In the genomic region with DNA sequence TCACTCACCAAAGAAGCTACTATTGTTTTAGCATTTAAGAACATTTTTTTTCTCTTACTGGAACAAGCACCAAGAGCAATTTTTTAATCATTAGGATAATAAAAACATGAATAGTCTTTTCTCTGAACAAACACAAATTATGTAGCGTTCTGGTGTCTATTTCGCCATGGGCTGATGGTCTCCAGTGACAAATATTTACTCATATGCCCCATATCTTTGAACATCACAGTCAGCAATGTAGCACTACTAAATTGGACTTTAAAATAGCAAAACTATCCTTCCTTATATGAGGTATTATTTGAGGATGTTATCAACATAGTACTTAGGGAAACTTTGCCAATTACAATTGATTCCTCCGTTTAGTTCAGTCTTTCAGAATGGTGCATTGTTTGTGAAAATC, we compare ENCODE assay signal across 1 cellular context.
TF ChIP-seq lines count a peak whose summit lies in the region.

No MANE protein-coding gene starts in this region.

TF ChIP-seq in HepG2, 621 proteins besides CTCF, POLR2A, EP300 and RAD21 (continued from another document and continues in another):
- TF ChIP-seq TAF15 (IDR thresholded peaks at IDR 0.05; ENCODE audit: low read depth, low read length, poor library complexity, severe bottlenecking) (no peak), ZNF44 (CRISPR knock-in tag; IDR thresholded peaks at IDR 0.05) (no peak), ZSCAN22 (CRISPR knock-in tag; IDR thresholded peaks at IDR 0.05) (no peak), ZBTB7B (CRISPR knock-in tag; IDR thresholded peaks at IDR 0.05) (no peak), ZBTB42 (CRISPR knock-in tag; IDR thresholded peaks at IDR 0.05) (no peak), ZNF878 (CRISPR knock-in tag; IDR thresholded peaks at IDR 0.05) (no peak), ZNF331 (CRISPR knock-in tag; IDR thresholded peaks at IDR 0.05) (no peak), HNRNPL (IDR thresholded peaks at IDR 0.05; ENCODE audit: low read depth, low read length) (no peak), SAFB2 (CRISPR knock-in tag; IDR thresholded peaks at IDR 0.05; ENCODE audit: borderline replicate concordance, low read depth) (no peak), ZSCAN29 (CRISPR knock-in tag; conservative IDR thresholded peaks at IDR 0.05) (no peak), KAT8 (CRISPR knock-in tag; IDR thresholded peaks at IDR 0.05) (no peak), PAF1 (CRISPR knock-in tag; IDR thresholded peaks at IDR 0.05) (no peak), ZNF616 (CRISPR knock-in tag; IDR thresholded peaks at IDR 0.05; ENCODE audit: low read depth) (no peak), HNRNPUL1 (IDR thresholded peaks at IDR 0.05; ENCODE audit: low read depth, low read length) (no peak), FOXO4 (CRISPR knock-in tag; conservative IDR thresholded peaks at IDR 0.05) (no peak), ZEB1 (IDR thresholded peaks at IDR 0.05; ENCODE audit: insufficient replicate concordance, low read depth) (no peak), LRRFIP1 (CRISPR knock-in tag; conservative IDR thresholded peaks at IDR 0.05) (no peak), SCMH1 (CRISPR knock-in tag; IDR thresholded peaks at IDR 0.05; ENCODE audit: borderline replicate concordance) (no peak), ELF1 (CRISPR knock-in tag; IDR thresholded peaks at IDR 0.05) (no peak), ZNF264 (CRISPR knock-in tag; IDR thresholded peaks at IDR 0.05) (no peak), XBP1 (CRISPR knock-in tag; IDR thresholded peaks at IDR 0.05) (no peak), KDM6A (CRISPR knock-in tag; IDR thresholded peaks at IDR 0.05; ENCODE audit: low read depth) (no peak), SP5 (CRISPR knock-in tag; IDR thresholded peaks at IDR 0.05; ENCODE audit: borderline replicate concordance, low read depth) (0 out of 2 replicates have a peak, but pooled peaks have one; percentile 6), ZNF253 (CRISPR knock-in tag; IDR thresholded peaks at IDR 0.05; ENCODE audit: borderline replicate concordance) (no peak), ZNF33A (CRISPR knock-in tag; IDR thresholded peaks at IDR 0.05; ENCODE audit: borderline replicate concordance) (no peak), FOXM1 (CRISPR knock-in tag; IDR thresholded peaks at IDR 0.05) (no peak), ATF7 (IDR thresholded peaks at IDR 0.05) (no peak), ATF7 (CRISPR knock-in tag; IDR thresholded peaks at IDR 0.05) (no peak), YEATS4 (CRISPR knock-in tag; IDR thresholded peaks at IDR 0.05; ENCODE audit: borderline replicate concordance) (no peak), TAF1 (CRISPR knock-in tag; IDR thresholded peaks at IDR 0.05) (no peak), ZZZ3 (CRISPR knock-in tag; IDR thresholded peaks at IDR 0.05; ENCODE audit: borderline replicate concordance) (no peak), BCL6 (CRISPR knock-in tag; IDR thresholded peaks at IDR 0.05) (peak; percentile 15; the same call in 1 of the 2 replicates), SIX4 (CRISPR knock-in tag; IDR thresholded peaks at IDR 0.05) (0 out of 2 replicates have a peak, but pooled peaks have one; percentile 28), ZNF747 (CRISPR knock-in tag; IDR thresholded peaks at IDR 0.05; ENCODE audit: borderline replicate concordance) (no peak), ZNF280B (CRISPR knock-in tag; IDR thresholded peaks at IDR 0.05; ENCODE audit: borderline replicate concordance) (no peak), DPF2 (CRISPR knock-in tag; IDR thresholded peaks at IDR 0.05; ENCODE audit: borderline replicate concordance, low read depth) (no peak), NONO (IDR thresholded peaks at IDR 0.05) (no peak), NONO (CRISPR knock-in tag; conservative IDR thresholded peaks at IDR 0.05) (no peak), ZNF234 (CRISPR knock-in tag; conservative IDR thresholded peaks at IDR 0.05) (no peak), ARID5B (CRISPR knock-in tag; IDR thresholded peaks at IDR 0.05) (peak; percentile 49), ZNF772 (CRISPR knock-in tag; IDR thresholded peaks at IDR 0.05) (no peak), SAP130 (CRISPR knock-in tag; IDR thresholded peaks at IDR 0.05; ENCODE audit: low read depth) (no peak), TCF7 (IDR thresholded peaks at IDR 0.05; ENCODE audit: low read depth) (0 out of 2 replicates have a peak, but pooled peaks have one; percentile 44), TIGD3 (CRISPR knock-in tag; IDR thresholded peaks at IDR 0.05; ENCODE audit: borderline replicate concordance) (no peak), CAMTA2 (CRISPR knock-in tag; IDR thresholded peaks at IDR 0.05; ENCODE audit: borderline replicate concordance) (no peak), ATF5 (CRISPR knock-in tag; IDR thresholded peaks at IDR 0.05; ENCODE audit: low read depth) (no peak)
- TF ChIP-seq, protein P1, sequence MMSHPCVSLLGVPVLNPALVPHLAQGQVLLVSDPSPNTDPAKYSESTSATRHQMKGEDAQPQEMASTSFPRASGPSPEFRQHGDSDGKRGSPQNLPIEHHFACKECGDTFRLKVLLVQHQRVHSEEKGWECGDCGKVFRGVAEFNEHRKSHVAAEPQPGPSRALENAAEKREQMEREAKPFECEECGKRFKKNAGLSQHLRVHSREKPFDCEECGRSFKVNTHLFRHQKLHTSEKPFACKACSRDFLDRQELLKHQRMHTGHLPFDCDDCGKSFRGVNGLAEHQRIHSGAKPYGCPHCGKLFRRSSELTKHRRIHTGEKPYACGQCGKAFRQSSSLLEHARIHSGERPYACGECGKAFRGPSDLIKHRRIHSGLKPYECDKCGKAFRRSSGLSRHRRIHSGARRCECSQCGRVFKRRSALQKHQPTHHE (CRISPR knock-in tag; IDR thresholded peaks at IDR 0.05; ENCODE audit: borderline replicate concordance): no peak
- TF ChIP-seq, protein P2, sequence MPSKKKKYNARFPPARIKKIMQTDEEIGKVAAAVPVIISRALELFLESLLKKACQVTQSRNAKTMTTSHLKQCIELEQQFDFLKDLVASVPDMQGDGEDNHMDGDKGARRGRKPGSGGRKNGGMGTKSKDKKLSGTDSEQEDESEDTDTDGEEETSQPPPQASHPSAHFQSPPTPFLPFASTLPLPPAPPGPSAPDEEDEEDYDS (CRISPR knock-in tag; IDR thresholded peaks at IDR 0.05): no peak; the same call in 1 of the 2 replicates
- TF ChIP-seq, protein P3, sequence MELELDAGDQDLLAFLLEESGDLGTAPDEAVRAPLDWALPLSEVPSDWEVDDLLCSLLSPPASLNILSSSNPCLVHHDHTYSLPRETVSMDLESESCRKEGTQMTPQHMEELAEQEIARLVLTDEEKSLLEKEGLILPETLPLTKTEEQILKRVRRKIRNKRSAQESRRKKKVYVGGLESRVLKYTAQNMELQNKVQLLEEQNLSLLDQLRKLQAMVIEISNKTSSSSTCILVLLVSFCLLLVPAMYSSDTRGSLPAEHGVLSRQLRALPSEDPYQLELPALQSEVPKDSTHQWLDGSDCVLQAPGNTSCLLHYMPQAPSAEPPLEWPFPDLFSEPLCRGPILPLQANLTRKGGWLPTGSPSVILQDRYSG (CRISPR knock-in tag; IDR thresholded peaks at IDR 0.05): no peak
- TF ChIP-seq, protein P4, sequence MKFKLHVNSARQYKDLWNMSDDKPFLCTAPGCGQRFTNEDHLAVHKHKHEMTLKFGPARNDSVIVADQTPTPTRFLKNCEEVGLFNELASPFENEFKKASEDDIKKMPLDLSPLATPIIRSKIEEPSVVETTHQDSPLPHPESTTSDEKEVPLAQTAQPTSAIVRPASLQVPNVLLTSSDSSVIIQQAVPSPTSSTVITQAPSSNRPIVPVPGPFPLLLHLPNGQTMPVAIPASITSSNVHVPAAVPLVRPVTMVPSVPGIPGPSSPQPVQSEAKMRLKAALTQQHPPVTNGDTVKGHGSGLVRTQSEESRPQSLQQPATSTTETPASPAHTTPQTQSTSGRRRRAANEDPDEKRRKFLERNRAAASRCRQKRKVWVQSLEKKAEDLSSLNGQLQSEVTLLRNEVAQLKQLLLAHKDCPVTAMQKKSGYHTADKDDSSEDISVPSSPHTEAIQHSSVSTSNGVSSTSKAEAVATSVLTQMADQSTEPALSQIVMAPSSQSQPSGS (CRISPR knock-in tag; IDR thresholded peaks at IDR 0.05): 0 out of 2 replicates have a peak, but pooled peaks have one; percentile 17
- TF ChIP-seq, protein P5, sequence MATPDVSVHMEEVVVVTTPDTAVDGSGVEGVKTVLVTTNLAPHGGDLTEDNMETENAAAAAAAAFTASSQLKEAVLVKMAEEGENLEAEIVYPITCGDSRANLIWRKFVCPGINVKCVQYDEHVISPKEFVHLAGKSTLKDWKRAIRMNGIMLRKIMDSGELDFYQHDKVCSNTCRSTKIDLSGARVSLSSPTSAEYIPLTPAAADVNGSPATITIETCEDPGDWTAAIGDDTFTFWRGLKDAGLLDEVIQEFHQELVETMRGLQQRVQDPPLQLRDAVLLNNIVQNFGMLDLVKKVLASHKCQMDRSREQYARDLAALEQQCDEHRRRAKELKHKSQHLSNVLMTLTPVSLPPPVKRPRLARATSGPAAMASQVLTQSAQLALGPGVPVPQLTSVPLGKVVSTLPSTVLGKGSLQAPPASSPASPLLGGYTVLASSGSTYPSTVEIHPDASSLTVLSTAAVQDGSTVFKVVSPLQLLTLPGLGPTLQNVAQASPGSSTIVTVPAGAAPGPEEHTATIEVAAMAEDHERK (CRISPR knock-in tag; IDR thresholded peaks at IDR 0.05; ENCODE audit: low read depth): no peak
